10 cellular contexts compared by ENCODE assay signal in the genomic region with DNA sequence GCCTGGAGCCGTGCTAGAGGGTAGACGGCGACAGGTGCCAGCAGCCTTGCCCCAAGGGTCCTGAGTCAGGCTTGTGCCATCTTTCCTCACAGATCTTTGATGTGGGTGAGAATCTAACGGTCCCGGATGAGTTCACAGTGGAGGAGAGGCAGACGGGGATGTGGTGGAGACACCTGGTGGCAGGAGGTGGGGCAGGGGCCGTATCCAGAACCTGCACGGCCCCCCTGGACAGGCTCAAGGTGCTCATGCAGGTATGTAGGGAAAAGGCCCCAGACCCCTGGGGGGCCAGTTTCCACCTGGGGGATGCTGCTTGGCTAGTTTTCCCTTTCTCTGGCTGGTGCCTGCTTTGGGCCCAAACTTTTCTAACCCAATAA. TPM values are rescaled to one million over a fixed set of nuclear protein-coding genes. Genes with fewer than 3 reads are reported as not detected.
DNase-seq lines count a peak whose midpoint lies in the region; ATAC-seq and TF ChIP-seq lines count a peak whose summit lies in the region.
"Had no signal": no experiment of that assay in that cellular context is flagged by ENCODE, and none has a peak within 500 bp of the region (broad histone marks: within the 10 kb centered on the region; RNA-seq: fewer than 3 reads in every experiment).

No MANE protein-coding gene starts in this region.

- no peaks in the 10 kb centered on the region for H3K27me3 Mint-ChIP-seq in osteocyte (ENCODE audit: unreplicated experiment)

- no TSS peak for BruUV-seq in PC-9 (replicated peaks; lab: Mats Ljungman, UMichigan)

- peaks cover 24% of the 10 kb centered on the region for H3K79me2 ChIP-seq in PC-9 (ENCODE audit: low read depth)

- H3K9me3 ChIP-seq in PC-9 (ENCODE audit: insufficient read depth, low read depth) (no peaks in the 10 kb centered on the region), body of pancreas (no peaks in the 10 kb centered on the region)
- H3K9me3 ChIP-seq: thoracic aorta had no signal

- ATAC-seq in body of pancreas (no peak), GM19397 (IDR thresholded peaks at IDR 0.05; ENCODE audit: unreplicated experiment) (no peak)

- H2AFZ ChIP-seq in PC-9, result no peak overlapping the region

- no peak overlapping the region for H3K4me2 ChIP-seq in PC-9

- no peak overlapping the region for H3K4me3 ChIP-seq in PC-9
- no peak overlapping the region for H3K4me3 ChIP-seq in body of pancreas
- no peak overlapping the region for H3K4me3 ChIP-seq in coronary artery
- H3K4me3 ChIP-seq: lung, thoracic aorta had no signal

- H3F3A ChIP-seq in PC-9 (ENCODE audit: insufficient read depth, low read depth), result peaks cover 15% of the 10 kb centered on the region

- H3K27ac ChIP-seq in PC-9, result no peak overlapping the region
- H3K27ac ChIP-seq in body of pancreas, result peak overlapping the region; percentile 88 to 98 (median 94)
- no peak overlapping the region for H3K27ac ChIP-seq in coronary artery
- H3K27ac ChIP-seq: thoracic aorta had no signal

- H3K9me2 ChIP-seq in PC-9 (ENCODE audit: insufficient read depth), result no peaks in the 10 kb centered on the region

- H3K4me1 Mint-ChIP-seq in osteocyte (ENCODE audit: unreplicated experiment), result peaks cover 44% of the 10 kb centered on the region

- no peaks in the 10 kb centered on the region for H3K9me3 Mint-ChIP-seq in osteocyte (ENCODE audit: unreplicated experiment)

- peaks cover 9% of the 10 kb centered on the region for H4K20me1 ChIP-seq in PC-9 (ENCODE audit: insufficient read depth)

- CTCF ChIA-PET in PC-9 (lab: Charles Lee), result no interaction called here

- POLR2A ChIA-PET in PC-9 (lab: Charles Lee; ENCODE audit: unreplicated experiment), result no interaction called here

- H3K36me3 Mint-ChIP-seq in osteocyte (ENCODE audit: unreplicated experiment), result peaks cover 43% of the 10 kb centered on the region

- DNase-seq in ELF-1 (ENCODE audit: low read depth, low spot score) (peak; percentile 47), PC-9 (no peak), body of pancreas (peak in 2 of 4 donors; percentile 43 to 47), osteocyte (ENCODE audit: extremely low spot score, unreplicated experiment) (no peak), coronary artery (ENCODE audit: low spot score) (no peak), HuH-7.5 (ENCODE audit: low spot score) (no peak)
- no peak for DNase-seq in activated CD4-positive, CD25-positive, alpha-beta regulatory T cell treated with anti-CD3 and anti-CD28 coated beads, Interleukin-2, amount 50 U/mL, for 72 hours

- H3K36me3 ChIP-seq in PC-9 (ENCODE audit: low read depth), result peaks cover 20% of the 10 kb centered on the region
- H3K36me3 ChIP-seq in body of pancreas (replicated peaks in 1 of 2; ENCODE audit: insufficient read depth in 1 of 2, low read depth in 2 of 2), result peaks cover 21 to 32% of the 10 kb centered on the region in 2 donors

- peak overlapping the region; percentile 82 for H3K27ac Mint-ChIP-seq in osteocyte (ENCODE audit: unreplicated experiment)

- no peaks in the 10 kb centered on the region for H3K27me3 ChIP-seq in PC-9 (ENCODE audit: insufficient read depth, low read depth)
- no peaks in the 10 kb centered on the region for H3K27me3 ChIP-seq in body of pancreas

- peak; percentile 35 for TF ChIP-seq CTCF in PC-9 (conservative IDR thresholded peaks at IDR 0.05)
- TF ChIP-seq CTCF in body of pancreas (IDR thresholded peaks at IDR 0.05), result peak in 5 of 7 experiments; percentile 7 to 32 (median 22)
- peak; percentile 25 for TF ChIP-seq CTCF in osteocyte (IDR thresholded peaks at IDR 0.05)
- no peak for TF ChIP-seq CTCF in coronary artery (IDR thresholded peaks at IDR 0.05)

- no peak overlapping the region for H3K4me3 Mint-ChIP-seq in osteocyte (ENCODE audit: unreplicated experiment)

- H3K4me1 ChIP-seq in PC-9 (replicated peaks; ENCODE audit: insufficient read depth) (peaks cover 15% of the 10 kb centered on the region), body of pancreas (peaks cover 78% of the 10 kb centered on the region)

- 43 to 55% methylated on average over 8 of the region's 8 CpGs for WGBS in body of pancreas, 2 donors

- intact Hi-C loops in PC-9 (cut with micrococcal nuclease; ENCODE audit: unreplicated experiment), result no loop called here
- intact Hi-C loops in body of pancreas (cut with DNase I), result no loop called here

- no peak for TF ChIP-seq POLR2A in body of pancreas (IDR thresholded peaks at IDR 0.05)

RNA-seq across cellular contexts. Expression of a gene that starts 24.0 kb away (rescaled TPM):
- total RNA-seq in PC-9 (2021) (95.2 and 124 TPM in 2 replicates), body of pancreas (100 to 1,000 TPM in 1 of 2 donors, 10 to 100 TPM in 1; 55.8 to 145 TPM), osteocyte (79.2 and 80.3 TPM in 2 replicates)

RNA-seq across cellular contexts. Expression of a gene that starts 35.5 kb away (rescaled TPM):
- total RNA-seq in PC-9 (2021) (11.7 and 13.4 TPM in 2 replicates), body of pancreas (10 to 100 TPM; 31.4 to 36.6 TPM), osteocyte (15.6 and 18.0 TPM in 2 replicates)

RNA-seq across cellular contexts. Expression of a gene that starts 36.5 kb away (rescaled TPM):
- 16.1 and 17.3 TPM in 2 replicates for total RNA-seq in PC-9 (2021)
- 1 to 10 TPM; 1.3 to 4.9 TPM for total RNA-seq in body of pancreas
- 8.4 and 8.8 TPM in 2 replicates for total RNA-seq in osteocyte

RNA-seq across cellular contexts. Expression of a gene that starts 45.7 kb away (rescaled TPM):
- total RNA-seq in PC-9 (2021) (430 and 537 TPM in 2 replicates), body of pancreas (10 to 100 TPM in 1 of 2 donors, 1 to 10 TPM in 1; 4.9 to 24.6 TPM), osteocyte (not detected in 2 replicates)
- total RNA-seq: thoracic aorta had no signal

RNA-seq across cellular contexts. Expression of a gene that starts 56.5 kb away (rescaled TPM):
- 154 and 213 TPM in 2 replicates for total RNA-seq in PC-9 (2021)
- total RNA-seq in body of pancreas, result 100 to 1,000 TPM; 113 to 129 TPM
- total RNA-seq in osteocyte, result 93.3 and 93.9 TPM in 2 replicates

Comparison
In these comparisons a context has a peak if more than half of its experiments do, and no peak if none do; other contexts are left out.
1. H3K27ac ChIP-seq: peak in body of pancreas (4 of 4); none in PC-9 (single experiment) and coronary artery (0 of 2).